12 cellular contexts compared by ENCODE assay signal in the genomic region with DNA sequence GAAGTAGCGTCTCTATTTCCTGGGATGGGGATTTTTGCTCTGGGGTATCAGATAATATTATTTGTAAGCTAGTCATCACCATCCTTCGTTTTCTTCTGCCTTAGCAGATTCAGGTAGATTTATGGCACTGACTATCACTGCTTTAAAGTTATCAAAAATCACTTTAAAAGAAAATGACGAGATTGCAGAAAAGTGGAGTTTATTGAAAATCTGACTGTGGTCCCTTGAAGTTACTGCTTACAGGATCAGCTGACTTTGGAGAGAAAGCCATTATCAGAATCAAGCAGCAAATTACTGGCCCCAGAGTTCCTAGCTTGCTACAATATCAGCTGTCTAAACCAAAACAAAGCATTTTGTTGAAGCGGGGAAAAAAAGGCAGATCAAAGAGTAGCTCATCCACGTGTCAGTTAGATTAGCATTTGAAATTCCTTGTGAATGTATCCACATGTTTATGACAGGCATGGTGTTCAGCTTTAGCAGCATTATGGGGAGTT. TPM values are rescaled to one million over a fixed set of nuclear protein-coding genes. Genes with fewer than 3 reads are reported as not detected.
DNase-seq lines count a peak whose midpoint lies in the region; ATAC-seq and TF ChIP-seq lines count a peak whose summit lies in the region.
"Had no signal": no experiment of that assay in that cellular context is flagged by ENCODE, and none has a peak within 500 bp of the region (broad histone marks: within the 10 kb centered on the region; RNA-seq: fewer than 3 reads in every experiment).

No MANE protein-coding gene starts in this region.

- intact Hi-C loops in breast epithelium (cut with DNase I; ENCODE audit: low total_unique reads) = no loop called here

- no peaks in the 10 kb centered on the region for H3K27me3 ChIP-seq in breast epithelium
- no peaks in the 10 kb centered on the region for H3K27me3 ChIP-seq in mesenchymal stem cell (ENCODE audit: control insufficient read depth in 1 of 2, insufficient read depth in 1 of 2, low read length in 2 of 2)
- H3K27me3 ChIP-seq: neural progenitor cell, SJSA1 had no signal

- DNase-seq in T-helper 1 cell (no peak), breast epithelium (ENCODE audit: low spot score in 2 of 2) (no peak), mesenchymal stem cell (no peak), superior temporal gyrus (ENCODE audit: extremely low spot score) (peak; percentile 51), activated gamma-delta T cell treated with Interleukin-2 at 50 U/mL for 16 hours (no peak)
- DNase-seq: NCI-H2081 had no signal

- H3K4me2 ChIP-seq in mesenchymal stem cell (ENCODE audit: low read length, poor library complexity, severe bottlenecking) = no peak overlapping the region
- H3K4me2 ChIP-seq: neural progenitor cell had no signal

- H3K9me3 ChIP-seq in breast epithelium (no peaks in the 10 kb centered on the region), mesenchymal stem cell (ENCODE audit: control insufficient read depth, low read length) (no peaks in the 10 kb centered on the region)
- H3K9me3 ChIP-seq: SJSA1 had no signal

- no peak overlapping the region for H2BK120ac ChIP-seq in mesenchymal stem cell (ENCODE audit: low read depth, low read length)

- no peak overlapping the region for H3K23ac ChIP-seq in mesenchymal stem cell (ENCODE audit: low read length in 2 of 2)

- no peaks in the 10 kb centered on the region for H3K9me3 Mint-ChIP-seq in T-helper 1 cell treated with Interleukin-12 subunit alpha and Interleukin-12 subunit beta and Interleukin-4 antibody, amounts not matched to agents 30 μg/mL and 1 μg/mL, for 36 hours

- no peak overlapping the region for H3K18ac ChIP-seq in mesenchymal stem cell (ENCODE audit: low read depth in 1 of 2, low read length in 2 of 2)

- no peak overlapping the region for H3K4ac ChIP-seq in mesenchymal stem cell (ENCODE audit: low read depth in 1 of 2, low read length in 2 of 2)

- H3K79me1 ChIP-seq in mesenchymal stem cell (replicated peaks; ENCODE audit: low read length, poor library complexity, severe bottlenecking) = peaks cover 32% of the 10 kb centered on the region

- H3K4me1 ChIP-seq in breast epithelium (peaks cover 0 to 8% of the 10 kb centered on the region in 2 donors), mesenchymal stem cell (ENCODE audit: control insufficient read depth, insufficient read depth, low read depth, low read length) (peaks cover 28% of the 10 kb centered on the region)
- H3K4me1 ChIP-seq: neural progenitor cell had no signal

- H2AFZ ChIP-seq in mesenchymal stem cell (ENCODE audit: low read depth, low read length) = no peak overlapping the region
- H2AFZ ChIP-seq: neural progenitor cell had no signal

- H4K91ac ChIP-seq in mesenchymal stem cell (ENCODE audit: low read length) = no peak overlapping the region

- no peaks in the 10 kb centered on the region for H3K36me3 ChIP-seq in breast epithelium
- peaks cover 4 to 15% of the 10 kb centered on the region in 2 experiments for H3K36me3 ChIP-seq in mesenchymal stem cell (ENCODE audit: control insufficient read depth in 1 of 2, insufficient read depth in 2 of 2, low read depth in 1 of 2, low read length in 2 of 2)
- H3K36me3 ChIP-seq: neural progenitor cell, SJSA1 had no signal

- ATAC-seq in SK-N-SH treated with all-trans-retinoic acid at 6 μM for 48 hours (no peak), HG03432 (IDR thresholded peaks at IDR 0.05; ENCODE audit: unreplicated experiment) (no peak)

- no peak overlapping the region for H2BK5ac ChIP-seq in mesenchymal stem cell (ENCODE audit: low read depth, low read length, poor library complexity, severe bottlenecking)

- TF ChIP-seq CTCF in breast epithelium (IDR thresholded peaks at IDR 0.05) = no peak

- no peak overlapping the region for H3K14ac ChIP-seq in mesenchymal stem cell (ENCODE audit: low read length in 2 of 2)

- H3K9ac ChIP-seq in mesenchymal stem cell (ENCODE audit: low read length) = peak overlapping the region; percentile 60
- H3K9ac ChIP-seq: neural progenitor cell had no signal

- H3K4me3 ChIP-seq in breast epithelium (no peak overlapping the region), mesenchymal stem cell (ENCODE audit: insufficient read depth in 1 of 2, low read depth in 1 of 2, low read length in 2 of 2) (no peak overlapping the region)
- H3K4me3 ChIP-seq: neural progenitor cell, SJSA1 had no signal

- WGBS in mesenchymal stem cell = 54% methylated on average over 4 of the region's 5 CpGs

- H3K36me3 Mint-ChIP-seq in T-helper 1 cell treated with Interleukin-12 subunit alpha and Interleukin-12 subunit beta and Interleukin-4 antibody, amounts not matched to agents 30 μg/mL and 1 μg/mL, for 36 hours (ENCODE audit: low read depth) = peaks cover 39% of the 10 kb centered on the region
- H3K36me3 Mint-ChIP-seq: neural progenitor cell had no signal

- no peak overlapping the region for H4K8ac ChIP-seq in mesenchymal stem cell (ENCODE audit: low read length)

- H2BK12ac ChIP-seq in mesenchymal stem cell (ENCODE audit: low read length in 2 of 2) = peak overlapping the region in 1 of 2 experiments; percentile 7

- no peak overlapping the region for H2AK5ac ChIP-seq in mesenchymal stem cell (ENCODE audit: low read length, severe bottlenecking)

- peak overlapping the region; percentile 9 for H3K27ac Mint-ChIP-seq in T-helper 1 cell treated with Interleukin-12 subunit alpha and Interleukin-12 subunit beta and Interleukin-4 antibody, amounts not matched to agents 30 μg/mL and 1 μg/mL, for 36 hours
- H3K27ac Mint-ChIP-seq: neural progenitor cell had no signal

- no peak overlapping the region for H3K4me3 Mint-ChIP-seq in T-helper 1 cell treated with Interleukin-12 subunit alpha and Interleukin-12 subunit beta and Interleukin-4 antibody, amounts not matched to agents 30 μg/mL and 1 μg/mL, for 36 hours
- H3K4me3 Mint-ChIP-seq: neural progenitor cell had no signal

- H2BK15ac ChIP-seq in mesenchymal stem cell (ENCODE audit: low read depth, poor library complexity, severe bottlenecking) = no peak overlapping the region

- peak overlapping the region; percentile 88 to 91 for H3K27ac ChIP-seq in breast epithelium
- peak overlapping the region; percentile 80 for H3K27ac ChIP-seq in mesenchymal stem cell (ENCODE audit: low read length, poor library complexity, severe bottlenecking)
- H3K27ac ChIP-seq: 22Rv1, neural progenitor cell, SJSA1 had no signal

- TF ChIP-seq POLR2A in breast epithelium (IDR thresholded peaks at IDR 0.05) = no peak

- no peaks in the 10 kb centered on the region for H3K27me3 Mint-ChIP-seq in T-helper 1 cell treated with Interleukin-12 subunit alpha and Interleukin-12 subunit beta and Interleukin-4 antibody, amounts not matched to agents 30 μg/mL and 1 μg/mL, for 36 hours (ENCODE audit: low read depth)

- peaks cover 71% of the 10 kb centered on the region for H3K4me1 Mint-ChIP-seq in T-helper 1 cell treated with Interleukin-12 subunit alpha and Interleukin-12 subunit beta and Interleukin-4 antibody, amounts not matched to agents 30 μg/mL and 1 μg/mL, for 36 hours (ENCODE audit: low read depth)

TF ChIP-seq in SK-N-SH treated with all-trans-retinoic acid at 6 μM for 48 hours, 23 proteins besides CTCF, POLR2A, EP300 and RAD21 (continues in another document):
- TF ChIP-seq, protein P1, sequence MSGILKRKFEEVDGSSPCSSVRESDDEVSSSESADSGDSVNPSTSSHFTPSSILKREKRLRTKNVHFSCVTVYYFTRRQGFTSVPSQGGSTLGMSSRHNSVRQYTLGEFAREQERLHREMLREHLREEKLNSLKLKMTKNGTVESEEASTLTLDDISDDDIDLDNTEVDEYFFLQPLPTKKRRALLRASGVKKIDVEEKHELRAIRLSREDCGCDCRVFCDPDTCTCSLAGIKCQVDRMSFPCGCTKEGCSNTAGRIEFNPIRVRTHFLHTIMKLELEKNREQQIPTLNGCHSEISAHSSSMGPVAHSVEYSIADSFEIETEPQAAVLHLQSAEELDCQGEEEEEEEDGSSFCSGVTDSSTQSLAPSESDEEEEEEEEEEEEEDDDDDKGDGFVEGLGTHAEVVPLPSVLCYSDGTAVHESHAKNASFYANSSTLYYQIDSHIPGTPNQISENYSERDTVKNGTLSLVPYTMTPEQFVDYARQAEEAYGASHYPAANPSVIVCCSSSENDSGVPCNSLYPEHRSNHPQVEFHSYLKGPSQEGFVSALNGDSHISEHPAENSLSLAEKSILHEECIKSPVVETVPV (CRISPR knock-in tag; IDR thresholded peaks at IDR 0.05) = no peak
- TF ChIP-seq SNAI2 (CRISPR knock-in tag; IDR thresholded peaks at IDR 0.05) (no peak), TCF4 (CRISPR knock-in tag; IDR thresholded peaks at IDR 0.05; ENCODE audit: borderline replicate concordance) (no peak), ISL1 (CRISPR knock-in tag; IDR thresholded peaks at IDR 0.05) (no peak), TOX (CRISPR knock-in tag; IDR thresholded peaks at IDR 0.05; ENCODE audit: borderline replicate concordance) (no peak), ZC3H10 (CRISPR knock-in tag; IDR thresholded peaks at IDR 0.05) (no peak), ZNF8 (CRISPR knock-in tag; IDR thresholded peaks at IDR 0.05) (no peak), OSR1 (CRISPR knock-in tag; IDR thresholded peaks at IDR 0.05) (no peak), ZFP3 (CRISPR knock-in tag; IDR thresholded peaks at IDR 0.05) (no peak)
- TF ChIP-seq, protein P2, sequence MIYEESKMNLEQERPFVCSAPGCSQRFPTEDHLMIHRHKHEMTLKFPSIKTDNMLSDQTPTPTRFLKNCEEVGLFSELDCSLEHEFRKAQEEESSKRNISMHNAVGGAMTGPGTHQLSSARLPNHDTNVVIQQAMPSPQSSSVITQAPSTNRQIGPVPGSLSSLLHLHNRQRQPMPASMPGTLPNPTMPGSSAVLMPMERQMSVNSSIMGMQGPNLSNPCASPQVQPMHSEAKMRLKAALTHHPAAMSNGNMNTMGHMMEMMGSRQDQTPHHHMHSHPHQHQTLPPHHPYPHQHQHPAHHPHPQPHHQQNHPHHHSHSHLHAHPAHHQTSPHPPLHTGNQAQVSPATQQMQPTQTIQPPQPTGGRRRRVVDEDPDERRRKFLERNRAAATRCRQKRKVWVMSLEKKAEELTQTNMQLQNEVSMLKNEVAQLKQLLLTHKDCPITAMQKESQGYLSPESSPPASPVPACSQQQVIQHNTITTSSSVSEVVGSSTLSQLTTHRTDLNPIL (CRISPR knock-in tag; IDR thresholded peaks at IDR 0.05; ENCODE audit: low read depth) = no peak

RNA-seq across cellular contexts. Expression of a gene that starts 18.5 kb away (rescaled TPM):
- total RNA-seq in breast epithelium = 10 to 100 TPM; 27.2 to 46.2 (median 32.4) TPM
- 7.6 TPM for polyA plus RNA-seq in mesenchymal stem cell (2013, experiment 1 of 2)
- 8.8 TPM for polyA plus RNA-seq in mesenchymal stem cell (2013, experiment 2 of 2)
- total RNA-seq: SJSA1 had no signal
